ENCODE assay signal across 8 cellular contexts in genomic region chr20:26208296-26209091, GRCh38.
A peak's percentile ranks its signal among the peaks of the same experiment; 100 is the strongest.
DNase-seq lines count a peak whose midpoint lies in the region; ATAC-seq and TF ChIP-seq lines count a peak whose summit lies in the region.

No MANE protein-coding gene starts in this region.

- ATAC-seq in HG03135 (IDR thresholded peaks at IDR 0.05; ENCODE audit: unreplicated experiment) (no peak), GM19324 (IDR thresholded peaks at IDR 0.05; ENCODE audit: low FRiP score, unreplicated experiment) (no peak)

- peak overlapping the region; percentile 44 for H3K9ac ChIP-seq in HUES6 (ENCODE audit: low read length)

- H3K27ac ChIP-seq in HUES6 (ENCODE audit: low read depth, low read length) (no peak overlapping the region), right atrium auricular region (no peak overlapping the region)

- H3K27me3 ChIP-seq in HUES6 (ENCODE audit: control insufficient read depth, insufficient read depth, low read length) = peaks cover 58% of the 10 kb centered on the region
- peaks cover 19% of the 10 kb centered on the region in 2 donors for H3K27me3 ChIP-seq in right atrium auricular region

- no peaks in the 10 kb centered on the region for H3K4me1 ChIP-seq in HUES6 (ENCODE audit: control insufficient read depth, insufficient read depth, low read length)
- peaks cover 0 to 19% of the 10 kb centered on the region in 2 donors for H3K4me1 ChIP-seq in right atrium auricular region

- H3K9me3 ChIP-seq in HUES6 (ENCODE audit: control insufficient read depth, insufficient read depth, low read depth, low read length) (no peaks in the 10 kb centered on the region), right atrium auricular region (peaks cover 0 to 4% of the 10 kb centered on the region in 2 donors)

- no peak for TF ChIP-seq CTCF in right atrium auricular region (IDR thresholded peaks at IDR 0.05)

- H3K4me3 ChIP-seq in HUES6 (ENCODE audit: low read depth, low read length) (peak overlapping the region; percentile 73), right atrium auricular region (peak overlapping the region; percentile 23 to 38)

- DNase-seq in activated T-cell treated with anti-CD3 and anti-CD28 coated beads for 24 hours (ENCODE audit: low read depth) (peak; percentile 11), right atrium auricular region (ENCODE audit: low spot score) (no peak), mesenteric fat pad (ENCODE audit: low spot score) (no peak), SK-N-DZ (ENCODE audit: low spot score) (no peak)
- DNase-seq in stimulated activated CD4-positive, alpha-beta T cell treated with anti-CD3 and anti-CD28 coated beads, Interleukin-15, amount 100 ng/mL, for 1 hour (ENCODE audit: low read depth in 1 of 2, low spot score in 1 of 2) = peak; percentile 22 to 46

- H3K36me3 ChIP-seq in HUES6 (ENCODE audit: control insufficient read depth, insufficient read depth, low read length) (no peaks in the 10 kb centered on the region), right atrium auricular region (no peaks in the 10 kb centered on the region)

Comparison
In these comparisons a context has a peak if more than half of its experiments do, and no peak if none do; other contexts are left out.
1. DNase-seq: peak in activated T-cell treated with anti-CD3 and anti-CD28 coated beads for 24 hours (single experiment) and stimulated activated CD4-positive, alpha-beta T cell treated with anti-CD3 and anti-CD28 coated beads, Interleukin-15, amount 100 ng/mL, for 1 hour (2 of 2); none in right atrium auricular region (single experiment), mesenteric fat pad (single experiment) and SK-N-DZ (single experiment).